1 cellular context compared by ENCODE assay signal in the genomic region with DNA sequence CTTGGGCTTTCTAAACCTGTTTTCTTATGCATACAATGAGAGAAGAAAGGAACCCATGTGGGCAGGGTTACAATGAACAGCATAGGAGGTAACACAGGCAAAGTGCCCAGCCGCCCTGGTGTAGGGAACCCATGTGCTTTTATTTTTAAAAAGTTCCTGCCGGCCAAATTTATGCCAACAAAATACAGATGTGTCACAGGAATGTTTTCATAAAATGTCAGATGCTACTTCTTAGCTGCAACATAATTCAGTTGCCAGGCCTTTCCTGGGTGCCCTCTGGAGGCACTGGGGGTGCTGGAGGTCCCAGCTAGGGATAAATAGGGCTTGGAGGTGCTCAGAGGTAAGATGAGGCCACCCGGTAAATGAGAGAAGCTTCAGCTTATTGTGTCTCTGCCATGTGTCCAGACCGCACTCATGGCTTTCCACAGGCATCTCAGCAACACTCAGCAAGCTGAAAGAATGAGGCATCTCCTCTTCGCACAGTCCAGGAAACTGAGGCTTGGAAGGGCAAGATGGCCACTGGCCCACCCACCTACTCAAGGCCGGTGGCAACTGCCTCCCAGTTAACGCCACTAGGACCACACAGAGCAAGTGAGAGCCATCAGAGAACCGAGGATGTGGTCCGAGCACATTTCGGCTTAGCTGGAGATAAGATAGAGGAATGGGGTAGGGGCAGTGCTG.
TF ChIP-seq lines count a peak whose summit lies in the region.

No MANE protein-coding gene starts in this region.

TF ChIP-seq in WTC11, 78 proteins besides CTCF, POLR2A, EP300 and RAD21 (continued from another document):
- no peak for TF ChIP-seq TEAD1 (CRISPR knock-in tag; IDR thresholded peaks at IDR 0.05)
